In genomic region chr3:135966349-135966695, GRCh38 we compare ENCODE assay signal across 8 cellular contexts. TPM values are rescaled to one million over a fixed set of nuclear protein-coding genes. Genes with fewer than 3 reads are reported as not detected.
DNase-seq lines count a peak whose midpoint lies in the region; ATAC-seq and TF ChIP-seq lines count a peak whose summit lies in the region.

No MANE protein-coding gene starts in this region.

- H3K36me3 ChIP-seq in ectodermal cell (ENCODE audit: control insufficient read depth, insufficient read depth, low read length) (no peaks in the 10 kb centered on the region), mucosa of rectum (ENCODE audit: control insufficient read depth in 2 of 2, insufficient read depth in 2 of 2, low read length in 2 of 2) (no peaks in the 10 kb centered on the region)

- DNase-seq in Right ventricle myocardium inferior (ENCODE audit: missing footprints) (no peak), cardiac septum (ENCODE audit: low spot score) (no peak), NCI-H2171 treated with DMSO at 0.1 percent for 48 hours (lab: John Stamatoyannopoulos, UW) (peak; percentile 41), GM10248 (ENCODE audit: extremely low spot score) (no peak), middle frontal gyrus (ENCODE audit: extremely low spot score, low spot score) (no peak), NCI-H446 (lab: John Stamatoyannopoulos, UW) (no peak)

- no peaks in the 10 kb centered on the region for H3K27me3 ChIP-seq in ectodermal cell (ENCODE audit: control insufficient read depth, insufficient read depth, low read length, poor library complexity, severe bottlenecking)
- no peaks in the 10 kb centered on the region for H3K27me3 ChIP-seq in mucosa of rectum (ENCODE audit: control insufficient read depth in 2 of 2, insufficient read depth in 2 of 2, low read length in 2 of 2)

- peak; percentile 20 for ATAC-seq in Right ventricle myocardium inferior

- H3K27ac ChIP-seq in ectodermal cell (ENCODE audit: insufficient read depth, low read depth, low read length, poor library complexity, severe bottlenecking) (peak overlapping the region; percentile 90), mucosa of rectum (ENCODE audit: low read depth in 2 of 2, low read length in 2 of 2) (peak overlapping the region; percentile 84 to 86)

- H3K4me1 ChIP-seq in ectodermal cell (ENCODE audit: control insufficient read depth, insufficient read depth, low read length) = peaks cover 13% of the 10 kb centered on the region
- peaks cover 14 to 26% of the 10 kb centered on the region in 2 donors for H3K4me1 ChIP-seq in mucosa of rectum (ENCODE audit: control insufficient read depth in 2 of 2, insufficient read depth in 2 of 2, low read length in 2 of 2)

- 1% methylated on average over 27 to 29 of the region's 29 CpGs for WGBS in ectodermal cell, 2 experiments

- CTCF ChIA-PET in GM10248 (lab: Yijun Ruan, JAX) = interaction anchor here (1.4 kb wide), 1 partner anchor 18 kb away, joined by 3 read pairs; no protein-coding TSS in a partner anchor

- H3K9me3 ChIP-seq in ectodermal cell (ENCODE audit: control insufficient read depth, low read length) = no peaks in the 10 kb centered on the region
- no peaks in the 10 kb centered on the region for H3K9me3 ChIP-seq in mucosa of rectum (ENCODE audit: control insufficient read depth in 2 of 2, low read length in 2 of 2)

- H3K9ac ChIP-seq in mucosa of rectum (ENCODE audit: low read depth in 1 of 2, low read length in 2 of 2) = peak overlapping the region; percentile 69 to 79

- intact Hi-C loops in Right ventricle myocardium inferior (cut with DNase I) = loop anchor here (2.0 to 5.0 kb wide), 3 partner anchors 49 to 76 kb away; no protein-coding TSS in a partner anchor
- intact Hi-C loops in cardiac septum (cut with DNase I) = loop anchor here (2.0 to 5.0 kb wide), 3 partner anchors 56 to 231 kb away; partner anchors contain the start of gene MSL2

- POLR2A ChIA-PET in GM10248 (lab: Yijun Ruan, JAX) = no interaction called here

- no peak for TF ChIP-seq CTCF in GM10248 (IDR thresholded peaks at IDR 0.05; ENCODE audit: control extremely low read depth, extremely low read depth, low read depth, missing control alignments)

- H3K4me3 ChIP-seq in ectodermal cell (ENCODE audit: insufficient read depth, low read depth, low read length) = peak overlapping the region; percentile 86
- peak overlapping the region; percentile 74 to 80 for H3K4me3 ChIP-seq in mucosa of rectum (ENCODE audit: low read length in 2 of 2)

RNA-seq across cellular contexts. Expression of gene PPP2R3A, which starts 0.8 kb away (rescaled TPM):
- total RNA-seq in Right ventricle myocardium inferior (107 TPM), cardiac septum (82.8 TPM)
- 23.8 TPM for polyA plus RNA-seq in ectodermal cell (2013, experiment 1 of 4)
- polyA plus RNA-seq in ectodermal cell (2013, experiment 2 of 4) = 25.1 TPM
- 20.1 TPM for polyA plus RNA-seq in ectodermal cell (2013, experiment 3 of 4)
- 23.1 TPM for polyA plus RNA-seq in ectodermal cell (2013, experiment 4 of 4)
